Comparison of ENCODE assay signal across 17 cellular contexts in genomic region chr16:3317315-3317999, GRCh38. TPM values are rescaled to one million over a fixed set of nuclear protein-coding genes. Genes with fewer than 3 reads are reported as not detected.
DNase-seq lines count a peak whose midpoint lies in the region; TF ChIP-seq lines count a peak whose summit lies in the region.
"Had no signal": no experiment of that assay in that cellular context is flagged by ENCODE, and none has a peak within 500 bp of the region (broad histone marks: within the 10 kb centered on the region; RNA-seq: fewer than 3 reads in every experiment).

No MANE protein-coding gene starts in this region.

- DNase-seq in DMS79 treated with DMSO at 0.1 percent for 48 hours (lab: John Stamatoyannopoulos, UW): peak; percentile 3
- no peak for DNase-seq in DMS79 (lab: John Stamatoyannopoulos, UW)
- peak; percentile 10 for DNase-seq in NB4 (ENCODE audit: low read depth)
- peak; percentile 6 for DNase-seq in cerebellar cortex (ENCODE audit: low spot score)
- DNase-seq in myocyte (ENCODE audit: low read depth): peak; percentile 25
- no peak for DNase-seq in GM10266 (ENCODE audit: extremely low spot score)
- no peak for DNase-seq in occipital lobe (lab: John Stamatoyannopoulos, UW)
- no peak for DNase-seq in midbrain (lab: John Stamatoyannopoulos, UW)
- DNase-seq: activated CD8-positive, alpha-beta memory T cell treated with anti-CD3 and anti-CD28 coated beads, Interleukin-2, amount 50 U/mL, for 48 hours; adrenal gland; dorsolateral prefrontal cortex; NCI-H510A treated with DMSO at 0.1 percent for 48 hours; SIG-M5; uterus; WERI-Rb-1 had no signal

- no peak overlapping the region for H3K4me3 ChIP-seq in NB4 (ENCODE audit: low read depth, low read length)
- H3K4me3 ChIP-seq: uterus had no signal

- TF ChIP-seq CTCF in NB4 (IDR thresholded peaks at IDR 0.05; ENCODE audit: low read depth, low read length) (no peak), GM10266 (IDR thresholded peaks at IDR 0.05; ENCODE audit: control insufficient read depth, insufficient read depth, low read depth, missing control alignments) (no peak)

- TF ChIP-seq POLR2A in NB4 (IDR thresholded peaks at IDR 0.05; ENCODE audit: extremely low read depth, insufficient read length): no peak

RNA-seq across cellular contexts. Expression of gene ZNF75A, which starts 12.2 kb away (rescaled TPM):
- total RNA-seq in myocyte: 19.5 and 22.3 TPM in 2 replicates
- 15.5 TPM for polyA plus RNA-seq in myocyte (2012)
- 35.4 TPM for total RNA-seq in occipital lobe

RNA-seq across cellular contexts. Expression of gene TIGD7, which starts 12.2 kb away (rescaled TPM):
- total RNA-seq in myocyte: 4.5 and 8.4 TPM in 2 replicates
- 2.5 TPM for polyA plus RNA-seq in myocyte (2012)
- 26.4 TPM for total RNA-seq in occipital lobe

RNA-seq across cellular contexts. Expression of gene ZNF263, which starts 34.2 kb away (rescaled TPM):
- total RNA-seq in myocyte (36.2 and 48.2 TPM in 2 replicates), occipital lobe (55.4 TPM)
- 21.9 TPM for polyA plus RNA-seq in myocyte (2012)

RNA-seq across cellular contexts. Expression of gene OR2C1, which starts 38.2 kb away (rescaled TPM):
- total RNA-seq in myocyte (0.88 TPM in 1 of 2 replicates, not detected in the other), occipital lobe (0.62 TPM)
- 0.20 TPM for polyA plus RNA-seq in myocyte (2012)
- total RNA-seq: M059J, osteoblast had no signal

Comparison
In these comparisons a context has a peak if more than half of its experiments do, and no peak if none do; other contexts are left out.
1. DNase-seq: peak in DMS79 treated with DMSO at 0.1 percent for 48 hours (single experiment), NB4 (single experiment), cerebellar cortex (single experiment) and myocyte (single experiment); none in DMS79 (single experiment), GM10266 (single experiment), occipital lobe (single experiment) and midbrain (single experiment).